34 cellular contexts compared by ENCODE assay signal in the genomic region with DNA sequence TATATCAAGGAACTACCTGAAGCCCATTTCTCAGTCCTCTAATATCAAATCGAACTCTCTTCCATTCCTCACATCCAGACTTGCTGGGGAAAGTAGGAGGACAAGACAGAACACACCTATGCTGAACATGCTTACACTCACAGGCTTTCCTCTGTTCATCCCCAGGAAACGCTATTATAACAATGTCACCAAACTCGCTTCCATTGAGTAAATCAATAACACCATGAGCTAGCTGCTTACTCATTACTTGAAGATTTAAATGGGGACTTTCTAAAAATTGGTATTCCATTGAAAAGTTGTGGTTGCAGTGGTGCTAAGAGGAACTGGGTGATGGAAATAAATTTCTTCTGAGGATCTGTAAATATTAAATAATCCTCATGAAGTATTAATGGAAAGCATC.
"Had no signal": no experiment of that assay in that cellular context is flagged by ENCODE, and none has a peak within 500 bp of the region (broad histone marks: within the 10 kb centered on the region; RNA-seq: fewer than 3 reads in every experiment).

No MANE protein-coding gene starts in this region.

- H3K36me3 ChIP-seq: adrenal gland, colonic mucosa, gastrocnemius medialis, prostate gland had no signal

- H3K27me3 ChIP-seq: adrenal gland, body of pancreas, cardiac muscle cell, colonic mucosa, esophagus squamous epithelium, gastrocnemius medialis, hepatocyte, pancreas, right atrium auricular region, stomach, suprapubic skin, tibial artery, upper lobe of right lung had no signal

- H3K9me3 Mint-ChIP-seq: activated T-cell treated with anti-CD3 and anti-CD28 coated beads, Interleukin-2, amount 50 U/mL, for 72 hours had no signal

- H3K27ac Mint-ChIP-seq: activated B cell treated with CpG ODN at 0.5 μM for 24 hours; activated naive CD4-positive, alpha-beta T cell treated with anti-CD3 and anti-CD28 coated beads, Interleukin-2, amount 50 U/mL, for 72 hours; activated T-cell treated with anti-CD3 and anti-CD28 coated beads, Interleukin-2, amount 50 U/mL, for 72 hours; mesothelial cell of epicardium; naive B cell; nephron progenitor cell; stimulated activated naive B cell treated with anti-CD40 and anti-IgM and Interleukin-4, amounts not matched to agents 10 μg/mL and 1 μg/mL and 100 μg/mL, for 72 hours had no signal

- H2AFZ ChIP-seq: hepatocyte had no signal

- H3K4me3 ChIP-seq: adrenal gland, body of pancreas, cardiac muscle cell, colonic mucosa, esophagus squamous epithelium, gastrocnemius medialis, hepatocyte, pancreas, prostate gland, right atrium auricular region, stomach, suprapubic skin, tibial artery, upper lobe of right lung had no signal

- H3K27me3 Mint-ChIP-seq: activated B cell treated with CpG ODN at 0.5 μM for 24 hours; naive B cell; stimulated activated naive B cell treated with anti-CD40 and anti-IgM and Interleukin-4, amounts not matched to agents 10 μg/mL and 1 μg/mL and 100 μg/mL, for 72 hours had no signal

- H3K4me2 ChIP-seq: hepatocyte had no signal

- H3K4me1 ChIP-seq: colonic mucosa, prostate gland had no signal

- H3K27ac ChIP-seq: adrenal gland, body of pancreas, cardiac muscle cell, colonic mucosa, epithelial cell of prostate, esophagus squamous epithelium, gastrocnemius medialis, hepatocyte, pancreas, prostate gland, right atrium auricular region, stomach, suprapubic skin, tibial artery, upper lobe of right lung had no signal

- DNase-seq: activated B cell treated with CpG ODN at 0.5 μM for 24 hours; activated CD4-positive, alpha-beta T cell treated with anti-CD3 and anti-CD28 coated beads for 4 hours; activated CD4-positive, alpha-beta T cell treated with anti-CD3 and anti-CD28 coated beads, Interleukin-2, amount 50 U/mL, for 4 hours; activated naive CD4-positive, alpha-beta T cell; activated T-cell treated with anti-CD3 and anti-CD28 coated beads for 4 hours; activated T-cell treated with anti-CD3 and anti-CD28 coated beads, Interleukin-2, amount 50 U/mL, for 72 hours; adrenal gland; aorta; body of pancreas; cerebellar nuclear complex; colonic mucosa; effector CD8-positive, alpha-beta T cell; esophagus squamous epithelium; gastrocnemius medialis; glutamatergic neuron; islet precursor cell; left cardiac atrium; naive B cell; nephron progenitor cell; pancreas; stimulated activated CD4-positive, alpha-beta T cell treated with anti-CD3 and anti-CD28 coated beads, Interleukin-15, amount 100 ng/mL, for 24 hours; stimulated activated CD4-positive, alpha-beta T cell treated with anti-CD3 and anti-CD28 coated beads, Interleukin-2, amount 100 ng/mL, for 24 hours; stimulated activated naive B cell treated with anti-CD40 and anti-IgM and Interleukin-4, amounts not matched to agents 10 μg/mL and 1 μg/mL and 100 μg/mL, for 72 hours; stomach; tibial artery; upper lobe of right lung had no signal

- ATAC-seq: activated naive CD4-positive, alpha-beta T cell treated with anti-CD3 and anti-CD28 coated beads, Interleukin-2, amount 50 U/mL, for 72 hours; activated T-cell treated with anti-CD3 and anti-CD28 coated beads, Interleukin-2, amount 50 U/mL, for 72 hours; body of pancreas; gastrocnemius medialis; left cardiac atrium; pancreas; stimulated activated naive B cell treated with anti-CD40 and anti-IgM and Interleukin-4, amounts not matched to agents 10 μg/mL and 1 μg/mL and 100 μg/mL, for 72 hours; upper lobe of right lung had no signal

- H3K4me3 Mint-ChIP-seq: activated B cell treated with CpG ODN at 0.5 μM for 24 hours; activated T-cell treated with anti-CD3 and anti-CD28 coated beads, Interleukin-2, amount 50 U/mL, for 72 hours; mesothelial cell of epicardium; naive B cell; nephron progenitor cell; stimulated activated naive B cell treated with anti-CD40 and anti-IgM and Interleukin-4, amounts not matched to agents 10 μg/mL and 1 μg/mL and 100 μg/mL, for 72 hours had no signal

- H3K9me3 ChIP-seq: adrenal gland, body of pancreas, colonic mucosa, esophagus squamous epithelium, gastrocnemius medialis, pancreas, prostate gland, right atrium auricular region, suprapubic skin, tibial artery, upper lobe of right lung had no signal
